In the genomic region with DNA sequence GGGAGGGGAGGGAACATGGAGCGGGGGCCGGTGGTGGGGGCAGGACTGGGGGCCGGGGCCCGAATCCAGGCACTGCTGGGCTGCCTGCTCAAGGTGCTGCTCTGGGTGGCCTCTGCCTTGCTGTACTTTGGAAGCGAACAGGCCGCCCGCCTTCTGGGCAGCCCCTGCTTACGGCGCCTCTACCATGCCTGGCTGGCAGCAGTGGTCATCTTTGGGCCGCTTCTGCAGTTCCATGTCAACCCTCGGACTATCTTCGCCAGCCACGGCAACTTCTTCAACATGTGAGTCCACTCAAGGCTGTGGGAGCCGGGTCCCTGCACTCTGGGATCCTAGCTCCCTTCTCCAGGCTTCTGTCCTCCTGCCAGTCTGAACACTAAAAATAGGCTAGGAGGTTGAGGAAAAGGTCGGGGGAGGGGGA, we compare ENCODE assay signal across 1 cellular context.
TF ChIP-seq lines count a peak whose summit lies in the region.

No MANE protein-coding gene starts in this region.

TF ChIP-seq in SK-N-SH, 30 proteins besides CTCF, POLR2A, EP300 and RAD21:
- TF ChIP-seq TEAD4 (IDR thresholded peaks at IDR 0.05; ENCODE audit: borderline replicate concordance, insufficient read depth) (no peak), SMC3 (IDR thresholded peaks at IDR 0.05; ENCODE audit: low read depth, low read length) (no peak), SIN3A (IDR thresholded peaks at IDR 0.05; ENCODE audit: borderline replicate concordance, low read depth, low read length) (no peak), MEF2A (IDR thresholded peaks at IDR 0.05; ENCODE audit: borderline replicate concordance, low read depth) (no peak)
